Comparison of ENCODE assay signal across 11 cellular contexts in the genomic region with DNA sequence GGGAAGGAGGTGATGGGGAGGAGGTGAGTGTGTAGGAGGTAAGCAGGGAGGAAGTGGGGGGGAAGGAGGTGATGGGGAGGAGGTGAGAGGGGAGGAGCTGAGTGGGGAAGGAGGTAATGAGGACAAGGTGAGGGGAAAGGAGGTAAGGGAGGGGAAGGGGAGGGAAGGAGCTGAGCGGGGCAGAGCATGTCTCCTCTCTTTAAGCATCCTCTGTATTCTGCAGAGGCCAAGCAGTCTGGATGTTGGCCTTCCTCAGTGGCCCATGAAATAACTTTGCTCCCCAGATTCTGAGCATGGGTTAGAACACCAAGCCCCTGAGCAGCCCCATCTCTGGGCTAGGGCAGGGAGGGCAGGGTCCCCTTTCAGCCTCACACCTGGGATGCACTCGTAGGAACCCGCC.
"Had no signal": no experiment of that assay in that cellular context is flagged by ENCODE, and none has a peak within 500 bp of the region (broad histone marks: within the 10 kb centered on the region; RNA-seq: fewer than 3 reads in every experiment).

No MANE protein-coding gene starts in this region.

- H3K27ac ChIP-seq: brain microvascular endothelial cell had no signal

- H3K9me3 ChIP-seq: SK-N-SH had no signal

- H3K4me3 Mint-ChIP-seq: activated naive CD4-positive, alpha-beta T cell treated with anti-CD3 and anti-CD28 coated beads, Interleukin-2, amount 50 U/mL, for 24 hours; activated T-helper 17 cell treated with anti-CD3 and anti-CD28 coated beads, Interleukin-2, amount 50 U/mL, for 72 hours; T-helper 1 cell treated with Interleukin-12 subunit alpha and Interleukin-12 subunit beta and Interleukin-4 antibody, amounts not matched to agents 30 μg/mL and 1 μg/mL, for 36 hours; type B pancreatic cell had no signal

- H3K36me3 ChIP-seq: brain microvascular endothelial cell had no signal

- ATAC-seq: activated T-helper 17 cell treated with anti-CD3 and anti-CD28 coated beads, Interleukin-2, amount 50 U/mL, for 72 hours; right cardiac atrium had no signal

- H3K27me3 Mint-ChIP-seq: activated naive CD4-positive, alpha-beta T cell treated with anti-CD3 and anti-CD28 coated beads, Interleukin-2, amount 50 U/mL, for 24 hours; activated T-helper 17 cell treated with anti-CD3 and anti-CD28 coated beads, Interleukin-2, amount 50 U/mL, for 72 hours had no signal

- H3K27me3 ChIP-seq: brain microvascular endothelial cell had no signal

- H3K4me1 Mint-ChIP-seq: activated T-helper 17 cell treated with anti-CD3 and anti-CD28 coated beads, Interleukin-2, amount 50 U/mL, for 72 hours had no signal

- H3K9me3 Mint-ChIP-seq: activated naive CD4-positive, alpha-beta T cell treated with anti-CD3 and anti-CD28 coated beads, Interleukin-2, amount 50 U/mL, for 24 hours; activated T-helper 17 cell treated with anti-CD3 and anti-CD28 coated beads, Interleukin-2, amount 50 U/mL, for 72 hours; T-helper 1 cell treated with Interleukin-12 subunit alpha and Interleukin-12 subunit beta and Interleukin-4 antibody, amounts not matched to agents 30 μg/mL and 1 μg/mL, for 36 hours; type B pancreatic cell had no signal

- H3K27ac Mint-ChIP-seq: activated naive CD4-positive, alpha-beta T cell treated with anti-CD3 and anti-CD28 coated beads, Interleukin-2, amount 50 U/mL, for 24 hours; activated T-helper 17 cell treated with anti-CD3 and anti-CD28 coated beads, Interleukin-2, amount 50 U/mL, for 72 hours; progenitor cell of endocrine pancreas; T-helper 1 cell treated with Interleukin-12 subunit alpha and Interleukin-12 subunit beta and Interleukin-4 antibody, amounts not matched to agents 30 μg/mL and 1 μg/mL, for 36 hours; type B pancreatic cell had no signal

- DNase-seq: activated CD8-positive, alpha-beta memory T cell treated with anti-CD3 and anti-CD28 coated beads for 24 hours; brain microvascular endothelial cell; hypothalamus; nucleus accumbens; right cardiac atrium; SK-N-SH had no signal

- H3K36me3 Mint-ChIP-seq: activated naive CD4-positive, alpha-beta T cell treated with anti-CD3 and anti-CD28 coated beads, Interleukin-2, amount 50 U/mL, for 24 hours; type B pancreatic cell had no signal
